Comparison of ENCODE assay signal across 8 cellular contexts in the genomic region with DNA sequence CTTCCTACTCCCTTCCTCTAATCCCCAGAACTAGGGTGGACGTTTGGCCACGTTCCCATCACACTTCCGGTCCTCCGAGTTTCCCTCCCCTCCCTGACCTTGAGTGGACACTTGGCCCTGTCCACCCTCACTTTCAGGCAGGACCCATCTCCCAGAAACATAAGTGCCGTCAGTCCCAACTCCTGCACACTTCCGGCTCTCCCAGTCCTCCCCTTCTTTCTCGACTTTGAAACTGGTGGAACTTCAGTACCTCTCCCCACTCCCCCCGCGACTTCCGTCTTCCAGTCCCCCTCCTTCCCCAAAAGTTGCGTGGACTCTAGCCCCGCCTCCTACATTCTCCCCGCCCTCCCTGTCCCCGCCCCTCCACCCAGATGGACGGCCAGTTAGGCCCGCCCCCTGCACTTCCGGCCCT. TPM values are rescaled to one million over a fixed set of nuclear protein-coding genes. Genes with fewer than 3 reads are reported as not detected.
DNase-seq lines count a peak whose midpoint lies in the region; ATAC-seq and TF ChIP-seq lines count a peak whose summit lies in the region.

No MANE protein-coding gene starts in this region.

- H2AFZ ChIP-seq in PC-3 (ENCODE audit: low read length), result peak overlapping the region; percentile 91

- H4K8ac ChIP-seq in mesendoderm (ENCODE audit: low read depth, low read length), result no peak overlapping the region

- no peak overlapping the region for H2AK5ac ChIP-seq in mesendoderm (ENCODE audit: low read length)

- BruUV-seq in PC-3 (replicated peaks; lab: Mats Ljungman, UMichigan), result no TSS peak

- H3K27me3 ChIP-seq in PC-3 (ENCODE audit: low read length), result no peaks in the 10 kb centered on the region
- H3K27me3 ChIP-seq in body of pancreas, result no peaks in the 10 kb centered on the region
- H3K27me3 ChIP-seq in mesendoderm (ENCODE audit: insufficient read depth, low read length, poor library complexity), result no peaks in the 10 kb centered on the region

- H3K4ac ChIP-seq in mesendoderm (ENCODE audit: low read depth, low read length), result no peak overlapping the region

- no peak overlapping the region for H3K23ac ChIP-seq in mesendoderm (ENCODE audit: low read length)

- no peak overlapping the region for H2BK15ac ChIP-seq in mesendoderm (replicated peaks; ENCODE audit: low read depth)

- H3F3A ChIP-seq in PC-3 (ENCODE audit: low read length, unreplicated experiment), result no peaks in the 10 kb centered on the region

- ATAC-seq in activated CD4-positive, CD25-positive, alpha-beta regulatory T cell treated with anti-CD3 and anti-CD28 coated beads, Interleukin-2, amount 50 U/mL, for 24 hours, result no peak
- ATAC-seq in PC-3 (no peak), body of pancreas (no peak), HG02870 (IDR thresholded peaks at IDR 0.05; ENCODE audit: unreplicated experiment) (no peak), GM18870 (IDR thresholded peaks at IDR 0.05; ENCODE audit: unreplicated experiment) (no peak)

- H3K4me1 ChIP-seq in PC-3 (ENCODE audit: insufficient read depth, low read length) (no peaks in the 10 kb centered on the region; the same call in 1 of the 2 replicates), body of pancreas (peaks cover 19% of the 10 kb centered on the region), mesendoderm (ENCODE audit: control insufficient read depth, low read depth, low read length) (no peaks in the 10 kb centered on the region)

- H3K27ac ChIP-seq in PC-3 (ENCODE audit: low read length) (peak overlapping the region; percentile 88; the same call in 1 of the 2 replicates), body of pancreas (peak overlapping the region; percentile 80 to 99 (median 95)), mesendoderm (ENCODE audit: low read depth, low read length) (no peak overlapping the region)

- CTCF ChIA-PET in PC-3 (lab: Charles Lee), result no interaction called here

- intact Hi-C loops in PC-3 (cut with micrococcal nuclease) (loop anchor here (2.0 kb wide), 1 partner anchor 144 kb away; the partner anchor contains the start of gene ZSCAN22), body of pancreas (cut with DNase I) (no loop called here)

- H4K20me1 ChIP-seq in PC-3 (ENCODE audit: low read length), result no peaks in the 10 kb centered on the region

- H2BK120ac ChIP-seq in mesendoderm (ENCODE audit: low read depth, low read length), result no peak overlapping the region

- peak overlapping the region; percentile 86 for H3K4me2 ChIP-seq in PC-3 (ENCODE audit: low read length)
- peak overlapping the region; percentile 1 for H3K4me2 ChIP-seq in mesendoderm (ENCODE audit: low read length)

- H3K9ac ChIP-seq in PC-3 (ENCODE audit: low read length) (peak overlapping the region; percentile 94; the same call in 1 of the 2 replicates), mesendoderm (ENCODE audit: low read length) (no peak overlapping the region)

- peaks cover 17% of the 10 kb centered on the region for H3K79me1 ChIP-seq in mesendoderm (ENCODE audit: low read length)

- TF ChIP-seq POLR2A in body of pancreas (IDR thresholded peaks at IDR 0.05), result no peak

- peaks cover 57% of the 10 kb centered on the region for H3K9me3 ChIP-seq in PC-3 (ENCODE audit: low read length)
- peaks cover 0 to 69% (median 2%) of the 10 kb centered on the region in 3 donors for H3K9me3 ChIP-seq in body of pancreas

- H2BK5ac ChIP-seq in mesendoderm (ENCODE audit: low read length), result no peak overlapping the region

- peak overlapping the region; percentile 76 for H3K4me3 ChIP-seq in PC-3 (ENCODE audit: low read length)
- peak overlapping the region in 1 of 2 donors; percentile 49 for H3K4me3 ChIP-seq in body of pancreas
- no peak overlapping the region for H3K4me3 ChIP-seq in mesendoderm (ENCODE audit: low read length)

- TF ChIP-seq CTCF in PC-3 (conservative IDR thresholded peaks at IDR 0.05; ENCODE audit: low read depth, low read length) (no peak), body of pancreas (IDR thresholded peaks at IDR 0.05) (no peak)

- H3K79me2 ChIP-seq in PC-3 (ENCODE audit: low read length) (peaks cover 3% of the 10 kb centered on the region; the same call in 1 of the 2 replicates), mesendoderm (ENCODE audit: control insufficient read depth, insufficient read depth, low read length) (peaks cover 8% of the 10 kb centered on the region)

- POLR2A ChIA-PET in PC-3 (lab: Charles Lee; ENCODE audit: unreplicated experiment), result no interaction called here

- H3K36me3 ChIP-seq in PC-3 (ENCODE audit: low read depth, low read length) (peaks cover 62% of the 10 kb centered on the region), body of pancreas (replicated peaks in 1 of 2; ENCODE audit: insufficient read depth in 1 of 2, low read depth in 2 of 2) (peaks cover 9 to 12% of the 10 kb centered on the region in 2 donors), mesendoderm (ENCODE audit: control insufficient read depth, insufficient read depth, low read length) (peaks cover 8% of the 10 kb centered on the region)

- 3 to 5% methylated on average over 16 to 17 of the region's 17 CpGs for WGBS in body of pancreas, 2 donors
- no CpG with 5 or more reads among the region's 17 CpGs for whole genome bisulfite sequencing in mesendoderm (ENCODE audit: extremely low coverage, insufficient coverage, low lambda C conversion rate)

- H3K18ac ChIP-seq in mesendoderm (ENCODE audit: low read length), result no peak overlapping the region

- H3K9me2 ChIP-seq in PC-3 (replicated peaks; ENCODE audit: low read length), result no peaks in the 10 kb centered on the region

- H3K56ac ChIP-seq in mesendoderm (ENCODE audit: low read length), result peak overlapping the region; percentile 28

- H4K5ac ChIP-seq in mesendoderm (ENCODE audit: low read length), result no peak overlapping the region

- DNase-seq in activated CD4-positive, CD25-positive, alpha-beta regulatory T cell (lab: John Stamatoyannopoulos, UW), result peak; percentile 69 to 84 (median 80)
- DNase-seq in PC-3, result no peak
- no peak for DNase-seq in body of pancreas
- DNase-seq in mesendoderm, result no peak
- DNase-seq in stimulated activated naive CD4-positive, alpha-beta T cell (lab: John Stamatoyannopoulos, UW), result peak in 4 of 6 experiments; percentile 77 to 86 (median 81)

RNA-seq across cellular contexts. Expression of gene ZNF274, which starts 0.3 kb away (rescaled TPM):
- total RNA-seq in PC-3 (2014; rRNA removed) (15.4 and 16.1 TPM in 2 replicates), body of pancreas (10 to 100 TPM; 15.6 to 31.6 TPM)
- polyA plus RNA-seq in mesendoderm (2013, experiment 1 of 2), result 15.9 TPM
- 15.1 TPM for polyA plus RNA-seq in mesendoderm (2013, experiment 2 of 2)

RNA-seq across cellular contexts. Expression of gene ZNF329, which starts 32.0 kb away (rescaled TPM):
- total RNA-seq in PC-3 (2014; rRNA removed) (8.2 and 10.5 TPM in 2 replicates), body of pancreas (1 to 10 TPM; 2.6 to 4.6 TPM)
- polyA plus RNA-seq in mesendoderm (2013, experiment 1 of 2), result 6.1 TPM
- polyA plus RNA-seq in mesendoderm (2013, experiment 2 of 2), result 6.0 TPM

RNA-seq across cellular contexts. Expression of gene ZNF544, which starts 46.1 kb away (rescaled TPM):
- total RNA-seq in PC-3 (2014; rRNA removed), result 73.7 and 115 TPM in 2 replicates
- total RNA-seq in body of pancreas, result 10 to 100 TPM in 1 of 2 donors, 1 to 10 TPM in 1; 9.9 to 17.1 TPM
- 48.0 TPM for polyA plus RNA-seq in mesendoderm (2013, experiment 1 of 2)
- polyA plus RNA-seq in mesendoderm (2013, experiment 2 of 2), result 51.8 TPM

Comparison
In these comparisons a context has a peak if more than half of its experiments do, and no peak if none do; other contexts are left out.
1. DNase-seq: peak in activated CD4-positive, CD25-positive, alpha-beta regulatory T cell (4 of 4) and stimulated activated naive CD4-positive, alpha-beta T cell (4 of 6); none in PC-3 (single experiment), body of pancreas (0 of 4) and mesendoderm (single experiment).